Comparison of ENCODE assay signal across 8 cellular contexts in genomic region chr4:56435001-56435747, GRCh38. TPM values are rescaled to one million over a fixed set of nuclear protein-coding genes. Genes with fewer than 3 reads are reported as not detected.
DNase-seq lines count a peak whose midpoint lies in the region; ATAC-seq and TF ChIP-seq lines count a peak whose summit lies in the region.

Gene PPAT (minus strand): TSS chr4:56435615. CDS start chr4:56435477, 138 bp downstream.

- intact Hi-C loops in activated T-helper 2 cell treated with anti-CD3 and anti-CD28 coated beads, Interferon-gamma antibody, Interleukin-2, Interleukin-4, amounts not matched to agents 10 μg/mL and 5 μg/mL and 100 μg/mL, durations not matched to agents 14 hours and 24 hours and 36 hours (cut with micrococcal nuclease), result loop anchor here (1.0 to 5.0 kb wide), 5 partner anchors 32 to 472 kb away; partner anchors contain the start of genes REST and SRP72

- no peaks in the 10 kb centered on the region for H3K27me3 ChIP-seq in RWPE2 (ENCODE audit: insufficient read depth, poor library complexity, severe bottlenecking)
- H3K27me3 ChIP-seq in fibroblast of lung (ENCODE audit: control insufficient read depth, insufficient read depth, low read length), result no peaks in the 10 kb centered on the region

- peaks cover 19% of the 10 kb centered on the region for H3K36me3 ChIP-seq in RWPE2 (ENCODE audit: low read depth)
- H3K36me3 ChIP-seq in fibroblast of lung (ENCODE audit: control insufficient read depth, insufficient read depth, low read length), result no peaks in the 10 kb centered on the region

- peak within 1 kb of the TSS; percentile 85 for H3K9ac ChIP-seq in fibroblast of lung (ENCODE audit: insufficient read depth, low read length)

- peak within 1 kb of the TSS; percentile 98 for H3K4me3 Mint-ChIP-seq in activated T-helper 2 cell treated with anti-CD3 and anti-CD28 coated beads, Interferon-gamma antibody, Interleukin-2, Interleukin-4, amounts not matched to agents 10 μg/mL and 5 μg/mL and 100 μg/mL, durations not matched to agents 14 hours and 24 hours and 36 hours (ENCODE audit: low read depth)
- H3K4me3 Mint-ChIP-seq in natural killer cell treated with Interleukin-12 subunit alpha and Interleukin-12 subunit beta and Interleukin-15 and Interleukin-18, amount 100 ng/mL, for 72 hours, result peak within 1 kb of the TSS; percentile 99
- H3K4me3 Mint-ChIP-seq in stimulated activated naive CD8-positive, alpha-beta T cell treated with anti-CD3 and anti-CD28 coated beads, Interleukin-15, amount 100 ng/mL, for 72 hours, result peak within 1 kb of the TSS; percentile 94 to 97

- H3K79me2 ChIP-seq in fibroblast of lung (ENCODE audit: control insufficient read depth, insufficient read depth, low read length), result peaks cover 56% of the 10 kb centered on the region

- H2AFZ ChIP-seq in fibroblast of lung (ENCODE audit: low read length), result peak within 1 kb of the TSS; percentile 76

- peaks cover 14% of the 10 kb centered on the region for H3K4me1 ChIP-seq in RWPE2 (ENCODE audit: insufficient read depth, poor library complexity, severe bottlenecking)
- no peaks in the 10 kb centered on the region for H3K4me1 ChIP-seq in fibroblast of lung (ENCODE audit: control insufficient read depth, extremely low read depth, insufficient read depth, low read length)

- ATAC-seq in GM21825 (IDR thresholded peaks at IDR 0.05; ENCODE audit: unreplicated experiment) (peak; percentile 73), RWPE2 (ENCODE audit: low read depth) (peak; percentile 80)
- ATAC-seq in natural killer cell treated with Interleukin-12 subunit alpha and Interleukin-12 subunit beta and Interleukin-15 and Interleukin-18, amount 100 ng/mL, for 72 hours, result peak; percentile 91 to 94
- ATAC-seq in stimulated activated naive CD8-positive, alpha-beta T cell treated with anti-CD3 and anti-CD28 coated beads, Interleukin-15, amount 100 ng/mL, for 72 hours, result peak; percentile 85

- peak within 1 kb of the TSS; percentile 87 for H3K4me2 ChIP-seq in fibroblast of lung (ENCODE audit: extremely low read depth, insufficient read depth, low read length)

- H3K9me3 ChIP-seq in RWPE2 (ENCODE audit: severe bottlenecking) (no peaks in the 10 kb centered on the region), fibroblast of lung (ENCODE audit: control insufficient read depth, insufficient read depth, low read depth, low read length) (no peaks in the 10 kb centered on the region)

- DNase-seq in Daoy (ENCODE audit: low read depth) (peak; percentile 97), LHCN-M2 (ENCODE audit: low read depth) (peak; percentile 96), RWPE2 (ENCODE audit: low spot score) (peak; percentile 99), fibroblast of lung (ENCODE audit: low read depth in 2 of 2) (peak; percentile 97 to 98)
- DNase-seq in activated T-helper 2 cell treated with anti-CD3 and anti-CD28 coated beads, Interferon-gamma antibody, Interleukin-2, Interleukin-4, amounts not matched to agents 10 μg/mL and 5 μg/mL and 100 μg/mL, durations not matched to agents 14 hours and 24 hours and 36 hours (ENCODE audit: low spot score), result peak; percentile 97
- peak; percentile 98 for DNase-seq in natural killer cell treated with Interleukin-12 subunit alpha and Interleukin-12 subunit beta and Interleukin-15 and Interleukin-18, amount 100 ng/mL, for 72 hours (ENCODE audit: low spot score)
- DNase-seq in stimulated activated naive CD8-positive, alpha-beta T cell treated with anti-CD3 and anti-CD28 coated beads, Interleukin-15, amount 100 ng/mL, for 72 hours, result peak; percentile 99

- H3K9me3 Mint-ChIP-seq in activated T-helper 2 cell treated with anti-CD3 and anti-CD28 coated beads, Interferon-gamma antibody, Interleukin-2, Interleukin-4, amounts not matched to agents 10 μg/mL and 5 μg/mL and 100 μg/mL, durations not matched to agents 14 hours and 24 hours and 36 hours, result no peaks in the 10 kb centered on the region
- no peaks in the 10 kb centered on the region for H3K9me3 Mint-ChIP-seq in natural killer cell treated with Interleukin-12 subunit alpha and Interleukin-12 subunit beta and Interleukin-15 and Interleukin-18, amount 100 ng/mL, for 72 hours
- H3K9me3 Mint-ChIP-seq in stimulated activated naive CD8-positive, alpha-beta T cell treated with anti-CD3 and anti-CD28 coated beads, Interleukin-15, amount 100 ng/mL, for 72 hours, result no peaks in the 10 kb centered on the region

- peak within 1 kb of the TSS; percentile 81 for H3K4me3 ChIP-seq in RWPE2 (ENCODE audit: severe bottlenecking)
- H3K4me3 ChIP-seq in fibroblast of lung (replicated peaks in 1 of 4; ENCODE audit: control extremely low read depth in 1 of 4, insufficient read depth in 1 of 4, low read depth in 3 of 4, low read length in 4 of 4), result peak within 1 kb of the TSS; percentile 68 to 96 (median 82)

- H4K20me1 ChIP-seq in fibroblast of lung (ENCODE audit: control insufficient read depth, extremely low read depth, insufficient read depth, low read length), result no peaks in the 10 kb centered on the region

- peaks cover 40% of the 10 kb centered on the region for H3K36me3 Mint-ChIP-seq in activated T-helper 2 cell treated with anti-CD3 and anti-CD28 coated beads, Interferon-gamma antibody, Interleukin-2, Interleukin-4, amounts not matched to agents 10 μg/mL and 5 μg/mL and 100 μg/mL, durations not matched to agents 14 hours and 24 hours and 36 hours (ENCODE audit: low read depth)
- peaks cover 17% of the 10 kb centered on the region for H3K36me3 Mint-ChIP-seq in natural killer cell treated with Interleukin-12 subunit alpha and Interleukin-12 subunit beta and Interleukin-15 and Interleukin-18, amount 100 ng/mL, for 72 hours

- peaks cover 41% of the 10 kb centered on the region for H3K4me1 Mint-ChIP-seq in activated T-helper 2 cell treated with anti-CD3 and anti-CD28 coated beads, Interferon-gamma antibody, Interleukin-2, Interleukin-4, amounts not matched to agents 10 μg/mL and 5 μg/mL and 100 μg/mL, durations not matched to agents 14 hours and 24 hours and 36 hours (ENCODE audit: low read depth)
- peaks cover 19 to 33% of the 10 kb centered on the region in 2 donors for H3K4me1 Mint-ChIP-seq in natural killer cell treated with Interleukin-12 subunit alpha and Interleukin-12 subunit beta and Interleukin-15 and Interleukin-18, amount 100 ng/mL, for 72 hours (ENCODE audit: low read depth in 2 of 2)
- peaks cover 46% of the 10 kb centered on the region for H3K4me1 Mint-ChIP-seq in stimulated activated naive CD8-positive, alpha-beta T cell treated with anti-CD3 and anti-CD28 coated beads, Interleukin-15, amount 100 ng/mL, for 72 hours

- H3K27ac ChIP-seq in RWPE2 (ENCODE audit: poor library complexity, severe bottlenecking) (peak within 1 kb of the TSS; percentile 73), fibroblast of lung (ENCODE audit: insufficient read depth, low read length) (peak within 1 kb of the TSS; percentile 92)

- peak within 1 kb of the TSS; percentile 98 for H3K27ac Mint-ChIP-seq in activated T-helper 2 cell treated with anti-CD3 and anti-CD28 coated beads, Interferon-gamma antibody, Interleukin-2, Interleukin-4, amounts not matched to agents 10 μg/mL and 5 μg/mL and 100 μg/mL, durations not matched to agents 14 hours and 24 hours and 36 hours
- H3K27ac Mint-ChIP-seq in natural killer cell treated with Interleukin-12 subunit alpha and Interleukin-12 subunit beta and Interleukin-15 and Interleukin-18, amount 100 ng/mL, for 72 hours, result peak within 1 kb of the TSS; percentile 90 to 99
- peak within 1 kb of the TSS; percentile 98 for H3K27ac Mint-ChIP-seq in stimulated activated naive CD8-positive, alpha-beta T cell treated with anti-CD3 and anti-CD28 coated beads, Interleukin-15, amount 100 ng/mL, for 72 hours

- TF ChIP-seq CTCF in RWPE2 (IDR thresholded peaks at IDR 0.05; ENCODE audit: poor library complexity, severe bottlenecking) (no peak), fibroblast of lung (conservative IDR thresholded peaks at IDR 0.05 in 1 of 2, IDR thresholded peaks at IDR 0.05 in 1 of 2; ENCODE audit: low read depth in 1 of 2, low read length in 2 of 2) (peak; percentile 4 to 21)

- no peaks in the 10 kb centered on the region for H3K27me3 Mint-ChIP-seq in activated T-helper 2 cell treated with anti-CD3 and anti-CD28 coated beads, Interferon-gamma antibody, Interleukin-2, Interleukin-4, amounts not matched to agents 10 μg/mL and 5 μg/mL and 100 μg/mL, durations not matched to agents 14 hours and 24 hours and 36 hours (ENCODE audit: low read depth)
- H3K27me3 Mint-ChIP-seq in natural killer cell treated with Interleukin-12 subunit alpha and Interleukin-12 subunit beta and Interleukin-15 and Interleukin-18, amount 100 ng/mL, for 72 hours, result no peaks in the 10 kb centered on the region
- H3K27me3 Mint-ChIP-seq in stimulated activated naive CD8-positive, alpha-beta T cell treated with anti-CD3 and anti-CD28 coated beads, Interleukin-15, amount 100 ng/mL, for 72 hours, result no peaks in the 10 kb centered on the region

RNA-seq across cellular contexts. Expression of gene PPAT, which starts in this region (rescaled TPM):
- 22.3 and 26.3 TPM in 2 replicates for total RNA-seq in Daoy (2014; rRNA removed; shearing (Covaris generic))
- total RNA-seq in LHCN-M2 (2014; rRNA removed) (28.0 and 29.6 TPM in 2 replicates), fibroblast of lung (11.8 and 14.9 TPM in 2 replicates)
- polyA plus RNA-seq in LHCN-M2 (2012), result 4.1 TPM
- 43.4 and 46.2 TPM in 2 replicates for total RNA-seq in activated T-helper 2 cell treated with anti-CD3 and anti-CD28 coated beads, Interferon-gamma antibody, Interleukin-2, Interleukin-4, amounts not matched to agents 10 μg/mL and 5 μg/mL and 100 μg/mL, durations not matched to agents 14 hours and 24 hours and 36 hours
- polyA plus RNA-seq in fibroblast of lung, result 8.6 and 10.8 TPM in 2 replicates
- 7.9 and 9.8 TPM in 2 replicates for polyA plus RNA-seq in fibroblast of lung (2012)
- polyA minus RNA-seq in fibroblast of lung (ENCODE audit: low replicate concordance), result 0.27 and 2.8 TPM in 2 replicates
- total RNA-seq in natural killer cell treated with Interleukin-12 subunit alpha and Interleukin-12 subunit beta and Interleukin-15 and Interleukin-18, amount 100 ng/mL, for 72 hours, result 10 to 100 TPM; 31.2 to 52.9 TPM

Comparison
In these comparisons a context has a peak if more than half of its experiments do, and no peak if none do; other contexts are left out.
1. Peak in every context shown above with its lines: DNase-seq, ATAC-seq, H3K4me3 ChIP-seq and H3K27ac ChIP-seq.